In genomic region chrX:119425050-119425449, GRCh38 we compare ENCODE assay signal across 1 cellular context.
TF ChIP-seq lines count a peak whose summit lies in the region.

No MANE protein-coding gene starts in this region.

TF ChIP-seq in HepG2, 621 proteins besides CTCF, POLR2A, EP300 and RAD21:
- no peak for TF ChIP-seq ZNF784 (CRISPR knock-in tag; IDR thresholded peaks at IDR 0.05; ENCODE audit: borderline replicate concordance)
- TF ChIP-seq ATF6 (CRISPR knock-in tag; conservative IDR thresholded peaks at IDR 0.05) = no peak
- peak; percentile 73 for TF ChIP-seq ZBTB33 (CRISPR knock-in tag; IDR thresholded peaks at IDR 0.05)
